13 cellular contexts compared by ENCODE assay signal in the genomic region with DNA sequence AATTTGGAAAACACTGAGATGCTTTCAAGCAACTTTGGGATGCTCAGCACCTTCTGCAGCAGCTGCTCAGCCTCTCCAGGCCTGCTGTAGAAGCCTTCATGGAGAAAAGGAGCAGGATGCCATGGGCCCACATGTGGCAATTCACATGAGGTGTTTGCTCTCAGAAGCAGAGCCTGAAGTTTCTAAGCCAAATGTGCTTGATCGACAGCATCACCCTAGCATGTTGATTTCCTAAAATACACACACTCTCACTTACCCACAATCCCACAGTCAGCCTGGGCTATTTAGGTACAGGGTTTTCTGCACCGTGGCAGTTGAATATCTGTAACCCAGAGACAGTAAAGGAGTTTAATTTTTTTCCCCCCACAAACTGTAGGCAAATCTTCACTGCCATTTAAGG.
DNase-seq lines count a peak whose midpoint lies in the region; ATAC-seq and TF ChIP-seq lines count a peak whose summit lies in the region.
"Had no signal": no experiment of that assay in that cellular context is flagged by ENCODE, and none has a peak within 500 bp of the region (broad histone marks: within the 10 kb centered on the region; RNA-seq: fewer than 3 reads in every experiment).

No MANE protein-coding gene starts in this region.

- H3K79me2 ChIP-seq in osteoblast (ENCODE audit: insufficient read depth, low read length) = no peaks in the 10 kb centered on the region

- H3K36me3 ChIP-seq in gastroesophageal sphincter (peaks cover 0 to 51% of the 10 kb centered on the region in 2 donors), thoracic aorta (peaks cover 5% of the 10 kb centered on the region), osteoblast (ENCODE audit: insufficient read depth, low read length) (no peaks in the 10 kb centered on the region)

- peak overlapping the region in 3 of 4 donors; percentile 44 to 62 (median 58) for H3K27ac ChIP-seq in gastroesophageal sphincter
- peak overlapping the region; percentile 1 to 2 for H3K27ac ChIP-seq in thoracic aorta
- no peak overlapping the region for H3K27ac ChIP-seq in osteoblast (ENCODE audit: low read depth, low read length)
- H3K27ac ChIP-seq: lower lobe of right lung, vagina had no signal

- peak overlapping the region; percentile 63 for H3K27ac Mint-ChIP-seq in activated naive CD4-positive, alpha-beta T cell treated with anti-CD3 and anti-CD28 coated beads for 36 hours
- H3K27ac Mint-ChIP-seq in IgD-negative memory B cell = peak overlapping the region; percentile 84 to 90 (median 89)

- H3K4me3 Mint-ChIP-seq in activated naive CD4-positive, alpha-beta T cell treated with anti-CD3 and anti-CD28 coated beads for 36 hours = no peak overlapping the region
- H3K4me3 Mint-ChIP-seq in IgD-negative memory B cell = peak overlapping the region in 2 of 4 donors; percentile 63 to 79

- H2AFZ ChIP-seq in osteoblast (ENCODE audit: low read length) = no peak overlapping the region

- H3K36me3 Mint-ChIP-seq in activated naive CD4-positive, alpha-beta T cell treated with anti-CD3 and anti-CD28 coated beads for 36 hours (ENCODE audit: low read depth) = peaks cover 43% of the 10 kb centered on the region
- peaks cover 7% of the 10 kb centered on the region for H3K36me3 Mint-ChIP-seq in IgD-negative memory B cell

- CTCF ChIA-PET in activated naive CD4-positive, alpha-beta T cell treated with anti-CD3 and anti-CD28 coated beads for 36 hours (lab: Charles Lee) = interaction anchor here (0.7 kb wide), 1 partner anchor 9 kb away, joined by 3 read pairs; no protein-coding TSS in a partner anchor

- 35 to 40% methylated on average over 1 to 2 of the region's 2 CpGs for WGBS in gastroesophageal sphincter (ENCODE audit: low coverage in 1 of 2), 2 donors

- H3K9me3 ChIP-seq in gastroesophageal sphincter (no peaks in the 10 kb centered on the region), thoracic aorta (no peaks in the 10 kb centered on the region), osteoblast (ENCODE audit: low read depth, low read length) (no peaks in the 10 kb centered on the region)
- H3K9me3 ChIP-seq: lower lobe of right lung, vagina had no signal

- no peak for TF ChIP-seq EP300 in gastroesophageal sphincter (IDR thresholded peaks at IDR 0.05)

- H3K27me3 Mint-ChIP-seq in activated naive CD4-positive, alpha-beta T cell treated with anti-CD3 and anti-CD28 coated beads for 36 hours (ENCODE audit: low read depth) = no peaks in the 10 kb centered on the region
- no peaks in the 10 kb centered on the region for H3K27me3 Mint-ChIP-seq in IgD-negative memory B cell

- H3K27me3 ChIP-seq in gastroesophageal sphincter (no peaks in the 10 kb centered on the region), thoracic aorta (replicated peaks; ENCODE audit: insufficient read depth) (no peaks in the 10 kb centered on the region), osteoblast (ENCODE audit: insufficient read depth, low read length) (no peaks in the 10 kb centered on the region)
- H3K27me3 ChIP-seq: vagina had no signal

- H3K9me3 Mint-ChIP-seq in activated naive CD4-positive, alpha-beta T cell treated with anti-CD3 and anti-CD28 coated beads for 36 hours = no peaks in the 10 kb centered on the region
- no peaks in the 10 kb centered on the region for H3K9me3 Mint-ChIP-seq in IgD-negative memory B cell

- H3K4me1 ChIP-seq in gastroesophageal sphincter (peaks cover 6 to 80% (median 12%) of the 10 kb centered on the region in 3 donors), thoracic aorta (ENCODE audit: control insufficient read depth in 1 of 2, low read depth in 2 of 2) (peaks cover 2 to 18% of the 10 kb centered on the region in 2 donors), osteoblast (ENCODE audit: insufficient read depth, low read length) (no peaks in the 10 kb centered on the region)

- H3K4me1 Mint-ChIP-seq in activated naive CD4-positive, alpha-beta T cell treated with anti-CD3 and anti-CD28 coated beads for 36 hours (ENCODE audit: low read depth) = peaks cover 88% of the 10 kb centered on the region
- H3K4me1 Mint-ChIP-seq in IgD-negative memory B cell = peaks cover 78 to 84% (median 83%) of the 10 kb centered on the region in 3 donors

- ATAC-seq in gastroesophageal sphincter = peak; percentile 28
- no peak for ATAC-seq in thoracic aorta (ENCODE audit: insufficient number of reproducible peaks, low FRiP score, low read depth)
- ATAC-seq: HepG2, lower lobe of right lung had no signal

- no peak for TF ChIP-seq POLR2A in gastroesophageal sphincter (IDR thresholded peaks at IDR 0.05)

- no peak overlapping the region for H3K4me2 ChIP-seq in osteoblast (ENCODE audit: insufficient read depth, low read length)

- TF ChIP-seq CTCF in gastroesophageal sphincter (IDR thresholded peaks at IDR 0.05) = no peak
- TF ChIP-seq CTCF in thoracic aorta (IDR thresholded peaks at IDR 0.05) = no peak
- TF ChIP-seq CTCF in osteoblast (IDR thresholded peaks at IDR 0.05; ENCODE audit: extremely low read depth, low read depth, low read length) = no peak

- intact Hi-C loops in activated naive CD4-positive, alpha-beta T cell treated with anti-CD3 and anti-CD28 coated beads for 36 hours (cut with micrococcal nuclease) = no loop called here

- H3K4me3 ChIP-seq in gastroesophageal sphincter (no peak overlapping the region), thoracic aorta (no peak overlapping the region), osteoblast (ENCODE audit: insufficient read depth, low read length) (no peak overlapping the region)
- H3K4me3 ChIP-seq: lower lobe of right lung, vagina had no signal

- H4K20me1 ChIP-seq in osteoblast (ENCODE audit: insufficient read depth, low read length) = no peaks in the 10 kb centered on the region

- DNase-seq in activated naive CD4-positive, alpha-beta T cell treated with anti-CD3 and anti-CD28 coated beads for 36 hours = no peak
- no peak for DNase-seq in activated naive CD4-positive, alpha-beta T cell treated with Interleukin-2 at 50 U/mL for 16 hours
- DNase-seq in thoracic aorta (ENCODE audit: low spot score) (no peak), osteoblast (ENCODE audit: insufficient read length, low spot score, missing footprints) (no peak), NCI-H2227 (lab: John Stamatoyannopoulos, UW; ENCODE audit: unreplicated experiment) (no peak), DMS114 treated with DMSO at 0.1 percent for 48 hours (lab: John Stamatoyannopoulos, UW; ENCODE audit: unreplicated experiment) (no peak)
- DNase-seq: lower lobe of right lung, NCI-H187, T-helper 9 cell had no signal
